Comparison of ENCODE assay signal across 8 cellular contexts in the genomic region with DNA sequence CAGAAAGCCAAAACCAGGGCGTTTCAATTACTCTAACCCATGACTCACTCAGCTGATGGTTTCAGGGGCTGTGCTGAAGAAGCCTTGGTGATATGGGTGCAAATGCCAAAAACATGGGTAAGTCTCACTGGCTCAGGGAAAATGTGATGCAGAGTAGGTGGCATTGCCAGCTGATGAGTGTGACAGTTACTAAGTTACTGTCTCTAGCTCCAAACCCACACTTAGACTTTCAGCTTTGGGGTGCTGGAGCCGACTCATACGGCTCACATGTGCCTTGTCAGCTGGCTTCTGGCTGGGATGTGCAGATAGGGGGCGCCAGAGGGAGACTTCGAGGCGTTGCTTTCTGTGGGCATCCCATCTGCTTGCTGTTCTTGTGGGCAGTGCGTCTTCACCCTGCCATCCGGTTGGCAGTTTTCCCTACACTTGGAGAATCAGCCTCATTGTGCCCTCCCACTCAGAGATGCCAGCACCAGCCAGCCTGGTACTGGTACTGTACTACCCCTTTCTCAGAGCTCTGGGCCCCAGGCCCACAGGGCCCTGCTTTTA. TPM values are rescaled to one million over a fixed set of nuclear protein-coding genes. Genes with fewer than 3 reads are reported as not detected.
DNase-seq lines count a peak whose midpoint lies in the region; ATAC-seq, FAIRE-seq and TF ChIP-seq lines count a peak whose summit lies in the region.

No MANE protein-coding gene starts in this region.

- peaks cover 50% of the 10 kb centered on the region for H3K27me3 Mint-ChIP-seq in activated naive CD8-positive, alpha-beta T cell treated with anti-CD3 and anti-CD28 coated beads, Interleukin-2, amount 50 U/mL, for 24 hours

- H3K9me3 Mint-ChIP-seq in activated naive CD8-positive, alpha-beta T cell treated with anti-CD3 and anti-CD28 coated beads, Interleukin-2, amount 50 U/mL, for 24 hours = no peaks in the 10 kb centered on the region

- H3K36me3 Mint-ChIP-seq in activated naive CD8-positive, alpha-beta T cell treated with anti-CD3 and anti-CD28 coated beads, Interleukin-2, amount 50 U/mL, for 24 hours (ENCODE audit: low read depth) = no peaks in the 10 kb centered on the region

- H3K4me1 ChIP-seq in SJCRH30 (peaks cover 16% of the 10 kb centered on the region), kidney (ENCODE audit: control insufficient read depth in 1 of 2, insufficient read depth in 1 of 2, low read depth in 1 of 2, low read length in 2 of 2) (peaks cover 7% of the 10 kb centered on the region in 2 donors)

- peak; percentile 98 for ATAC-seq in activated naive CD8-positive, alpha-beta T cell treated with anti-CD3 and anti-CD28 coated beads, Interleukin-2, amount 50 U/mL, for 24 hours
- ATAC-seq in HG03135 (IDR thresholded peaks at IDR 0.05; ENCODE audit: unreplicated experiment) = no peak

- H3K4me3 ChIP-seq in SJCRH30 (no peak overlapping the region), kidney (ENCODE audit: low read length in 2 of 2) (no peak overlapping the region)

- H3K27ac ChIP-seq in SJCRH30 (no peak overlapping the region), kidney (ENCODE audit: low read depth in 2 of 2, low read length in 2 of 2) (no peak overlapping the region)

- no peak for FAIRE-seq in kidney (lab: Jason Lieb, UNC)

- no peaks in the 10 kb centered on the region for H3K9me3 ChIP-seq in SJCRH30 (replicated peaks)
- no peaks in the 10 kb centered on the region for H3K9me3 ChIP-seq in kidney (ENCODE audit: control insufficient read depth in 1 of 2, low read length in 2 of 2)

- peak; percentile 95 for DNase-seq in ACHN
- peak; percentile 63 for DNase-seq in H4 (ENCODE audit: low spot score)
- peak; percentile 61 to 71 for DNase-seq in SJCRH30
- peak; percentile 89 for DNase-seq in activated naive CD8-positive, alpha-beta T cell treated with anti-CD3 and anti-CD28 coated beads, Interleukin-2, amount 50 U/mL, for 24 hours
- DNase-seq in kidney = peak; percentile 77
- DNase-seq in stimulated activated CD8-positive, alpha-beta memory T cell treated with anti-CD3 and anti-CD28 coated beads, Interleukin-12 subunit alpha, Interleukin-12 subunit beta, amount 100 ng/mL, for 1 hour (ENCODE audit: low read depth) = peak; percentile 27
- no peak for DNase-seq in GM19238 (ENCODE audit: insufficient read length, low spot score)

- no peak overlapping the region for H3K27ac Mint-ChIP-seq in activated naive CD8-positive, alpha-beta T cell treated with anti-CD3 and anti-CD28 coated beads, Interleukin-2, amount 50 U/mL, for 24 hours

- peak; percentile 57 for TF ChIP-seq CTCF in kidney (IDR thresholded peaks at IDR 0.05; ENCODE audit: borderline replicate concordance, extremely low read depth, insufficient read depth)

- H3K9ac ChIP-seq in kidney (ENCODE audit: low read length in 2 of 2) = no peak overlapping the region

- H3K4me3 Mint-ChIP-seq in activated naive CD8-positive, alpha-beta T cell treated with anti-CD3 and anti-CD28 coated beads, Interleukin-2, amount 50 U/mL, for 24 hours = no peak overlapping the region

- H3K36me3 ChIP-seq in SJCRH30 = peaks cover 2% of the 10 kb centered on the region; the same call in 1 of the 2 replicates
- H3K36me3 ChIP-seq in kidney (ENCODE audit: control insufficient read depth in 1 of 2, insufficient read depth in 2 of 2, low read length in 2 of 2) = no peaks in the 10 kb centered on the region

- peaks cover 21% of the 10 kb centered on the region for H3K4me1 Mint-ChIP-seq in activated naive CD8-positive, alpha-beta T cell treated with anti-CD3 and anti-CD28 coated beads, Interleukin-2, amount 50 U/mL, for 24 hours

- intact Hi-C loops in kidney (cut with DNase I) = no loop called here

- in situ Hi-C loops in ACHN (cut with HindIII; ENCODE audit: low pct_ligation_motif_present, low pct_unique_long_range_greater_than_20kb, low sequenced_read_pairs) = no loop called here

- H3K27me3 ChIP-seq in SJCRH30 = no peaks in the 10 kb centered on the region

RNA-seq across cellular contexts. Expression of gene KRT7, which starts 11.1 kb away (rescaled TPM):
- 0.29 and 1.7 TPM in 2 replicates for total RNA-seq in H4 (2014; rRNA removed; shearing (Covaris generic))
- total RNA-seq in SJCRH30 (2014; rRNA removed; shearing (Covaris generic)) = 1.5 and 2.8 TPM in 2 replicates
- 1,490 TPM for total RNA-seq in kidney
- 173 TPM for polyA plus RNA-seq in kidney (ENCODE audit: insufficient read depth, low read depth, low replicate concordance)

RNA-seq across cellular contexts. Expression of gene KRT80, which starts 30.2 kb away (rescaled TPM):
- total RNA-seq in H4 (2014; rRNA removed; shearing (Covaris generic)) = 4.7 and 6.9 TPM in 2 replicates
- 45.7 and 49.0 TPM in 2 replicates for total RNA-seq in SJCRH30 (2014; rRNA removed; shearing (Covaris generic))
- 12.3 TPM for total RNA-seq in kidney
- polyA plus RNA-seq in kidney (ENCODE audit: insufficient read depth, low read depth, low replicate concordance) = 1.0 TPM

RNA-seq across cellular contexts. Expression of gene KRT86, which starts 52.5 kb away (rescaled TPM):
- total RNA-seq in H4 (2014; rRNA removed; shearing (Covaris generic)) = 0.31 and 0.93 TPM in 2 replicates
- total RNA-seq in SJCRH30 (2014; rRNA removed; shearing (Covaris generic)) = 0.25 and 0.30 TPM in 2 replicates
- 1.3 TPM for total RNA-seq in kidney
- not detected for polyA plus RNA-seq in kidney (ENCODE audit: insufficient read depth, low read depth, low replicate concordance)

Comparison
In these comparisons a context has a peak if more than half of its experiments do, and no peak if none do; other contexts are left out.
1. RNA of gene KRT7, which starts 11.1 kb away (total RNA-seq): 1,490 TPM in kidney (single experiment); 0.29 to 1.7 TPM in H4 and 1.5 to 2.8 TPM in SJCRH30; every median in the first group is over 100 times any median in the second.